Comparison of ENCODE assay signal across 8 cellular contexts in the genomic region with DNA sequence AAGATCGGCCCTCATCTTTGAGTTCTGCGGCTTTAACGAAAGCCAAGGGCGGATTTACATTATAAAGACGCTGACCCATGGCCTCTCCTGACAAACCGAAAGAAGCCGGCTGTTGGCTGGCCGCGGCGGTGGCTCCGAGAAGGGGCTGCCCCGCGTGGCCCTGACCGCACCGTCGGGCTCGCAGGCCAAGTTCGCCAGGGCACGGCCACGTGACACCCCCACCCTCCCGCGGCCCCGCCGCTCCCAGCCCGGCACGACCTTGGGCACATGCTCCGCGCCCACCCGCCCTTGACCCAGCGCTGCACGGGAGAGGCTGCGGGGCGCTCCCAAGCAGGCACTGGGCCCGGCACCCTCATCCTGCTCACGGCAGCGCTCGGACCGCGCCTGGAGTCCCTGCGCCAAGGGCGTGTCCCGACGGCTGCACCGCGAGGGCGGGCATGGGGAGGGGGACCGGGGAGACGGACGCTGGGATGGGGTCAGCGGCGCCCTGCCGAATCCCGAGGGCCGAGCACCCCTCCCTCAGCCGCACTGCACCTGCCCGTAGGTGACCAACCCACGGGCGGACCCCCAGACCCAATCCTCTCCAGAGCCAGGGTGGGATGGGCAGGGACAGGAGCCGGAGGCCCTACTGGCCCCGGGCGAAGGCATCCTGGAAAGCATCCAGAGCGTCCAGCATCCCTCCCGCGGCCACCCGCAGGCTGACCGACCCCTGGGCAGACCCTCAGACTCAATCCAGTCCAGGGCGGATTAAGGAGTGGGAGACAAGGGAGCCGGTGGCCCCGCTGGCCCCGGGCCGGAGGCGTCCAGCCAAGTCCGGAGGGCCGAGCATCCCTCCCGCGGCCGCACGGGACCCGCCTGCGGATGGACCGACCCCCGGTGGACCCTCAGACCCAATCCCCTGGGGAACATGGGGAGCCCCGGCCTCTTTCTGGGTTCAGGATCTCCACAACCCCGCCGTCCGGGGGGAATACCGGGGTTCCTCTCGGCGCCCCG. TPM values are rescaled to one million over a fixed set of nuclear protein-coding genes. Genes with fewer than 3 reads are reported as not detected.
DNase-seq lines count a peak whose midpoint lies in the region; ATAC-seq and TF ChIP-seq lines count a peak whose summit lies in the region.

No MANE protein-coding gene starts in this region.

- TF ChIP-seq CTCF in 22Rv1 (IDR thresholded peaks at IDR 0.05) (no peak), GM12875 (IDR thresholded peaks at IDR 0.05; ENCODE audit: borderline replicate concordance, insufficient read depth, low read depth, low read length) (no peak), RWPE1 (conservative IDR thresholded peaks at IDR 0.05; ENCODE audit: low read depth) (no peak), breast epithelium (IDR thresholded peaks at IDR 0.05) (no peak), kidney epithelial cell (IDR thresholded peaks at IDR 0.05; ENCODE audit: insufficient read depth, low read length, poor library complexity, severe bottlenecking) (no peak)

- DNase-seq in RWPE1 (ENCODE audit: low spot score) (peak; percentile 45), breast epithelium (ENCODE audit: low spot score in 2 of 2) (peak in 1 of 2 donors; percentile 28), kidney epithelial cell (ENCODE audit: low read depth) (no peak)

- H3K36me3 ChIP-seq in breast epithelium (no peaks in the 10 kb centered on the region), kidney epithelial cell (ENCODE audit: control insufficient read depth, insufficient read depth, low read length) (no peaks in the 10 kb centered on the region)

- no peak for TF ChIP-seq POLR2A in breast epithelium (IDR thresholded peaks at IDR 0.05)

- H3K27me3 ChIP-seq in breast epithelium: no peaks in the 10 kb centered on the region
- peaks cover 30% of the 10 kb centered on the region for H3K27me3 ChIP-seq in kidney epithelial cell (ENCODE audit: control insufficient read depth, insufficient read depth, low read length)

- POLR2A ChIA-PET in RWPE1 (lab: Yijun Ruan, JAX; ENCODE audit: low non-redundant PET): no interaction called here

- CTCF ChIA-PET in RWPE1 (lab: Yijun Ruan, JAX): no interaction called here

- peaks cover 37% of the 10 kb centered on the region for H3K4me1 Mint-ChIP-seq in stimulated activated memory B cell treated with anti-CD40 and anti-IgM and Interleukin-4, amounts not matched to agents 10 μg/mL and 1 μg/mL and 100 μg/mL, for 72 hours

- H3K36me3 Mint-ChIP-seq in stimulated activated memory B cell treated with anti-CD40 and anti-IgM and Interleukin-4, amounts not matched to agents 10 μg/mL and 1 μg/mL and 100 μg/mL, for 72 hours: no peaks in the 10 kb centered on the region

- intact Hi-C loops in breast epithelium (cut with DNase I; ENCODE audit: low total_unique reads): no loop called here

- peak overlapping the region; percentile 82 for H3K4me3 Mint-ChIP-seq in stimulated activated memory B cell treated with anti-CD40 and anti-IgM and Interleukin-4, amounts not matched to agents 10 μg/mL and 1 μg/mL and 100 μg/mL, for 72 hours

- peak overlapping the region; percentile 53 for H3K4me3 ChIP-seq in GM12875 (ENCODE audit: low read depth, low read length)
- peak overlapping the region; percentile 71 to 84 (median 81) for H3K4me3 ChIP-seq in breast epithelium
- H3K4me3 ChIP-seq in kidney epithelial cell (ENCODE audit: low read depth, low read length): peak overlapping the region; percentile 37

- H3K9me3 Mint-ChIP-seq in stimulated activated memory B cell treated with anti-CD40 and anti-IgM and Interleukin-4, amounts not matched to agents 10 μg/mL and 1 μg/mL and 100 μg/mL, for 72 hours: no peaks in the 10 kb centered on the region

- peak overlapping the region; percentile 91 for H3K27ac Mint-ChIP-seq in stimulated activated memory B cell treated with anti-CD40 and anti-IgM and Interleukin-4, amounts not matched to agents 10 μg/mL and 1 μg/mL and 100 μg/mL, for 72 hours

- H3K9me3 ChIP-seq in breast epithelium: no peaks in the 10 kb centered on the region

- no peak for ATAC-seq in stimulated activated memory B cell treated with anti-CD40 and anti-IgM and Interleukin-4, amounts not matched to agents 10 μg/mL and 1 μg/mL and 100 μg/mL, for 72 hours
- no peak for ATAC-seq in GM18907 (IDR thresholded peaks at IDR 0.05; ENCODE audit: unreplicated experiment)
- no peak for ATAC-seq in GM21786 (IDR thresholded peaks at IDR 0.05; ENCODE audit: unreplicated experiment)

- H3K27ac ChIP-seq in 22Rv1 (peak overlapping the region; percentile 93), RWPE1 (peak overlapping the region; percentile 96), breast epithelium (peak overlapping the region; percentile 91 to 97)

- H3K4me1 ChIP-seq in breast epithelium: peaks cover 0 to 18% of the 10 kb centered on the region in 2 donors

- H3K27me3 Mint-ChIP-seq in stimulated activated memory B cell treated with anti-CD40 and anti-IgM and Interleukin-4, amounts not matched to agents 10 μg/mL and 1 μg/mL and 100 μg/mL, for 72 hours: no peaks in the 10 kb centered on the region

RNA-seq across cellular contexts. Expression of gene CPT1A, which starts 0.8 kb away (rescaled TPM):
- total RNA-seq in breast epithelium (10 to 100 TPM; 22.2 to 62.6 (median 30.4) TPM), kidney epithelial cell (14.0 and 15.4 TPM in 2 replicates)
